In the genomic region with DNA sequence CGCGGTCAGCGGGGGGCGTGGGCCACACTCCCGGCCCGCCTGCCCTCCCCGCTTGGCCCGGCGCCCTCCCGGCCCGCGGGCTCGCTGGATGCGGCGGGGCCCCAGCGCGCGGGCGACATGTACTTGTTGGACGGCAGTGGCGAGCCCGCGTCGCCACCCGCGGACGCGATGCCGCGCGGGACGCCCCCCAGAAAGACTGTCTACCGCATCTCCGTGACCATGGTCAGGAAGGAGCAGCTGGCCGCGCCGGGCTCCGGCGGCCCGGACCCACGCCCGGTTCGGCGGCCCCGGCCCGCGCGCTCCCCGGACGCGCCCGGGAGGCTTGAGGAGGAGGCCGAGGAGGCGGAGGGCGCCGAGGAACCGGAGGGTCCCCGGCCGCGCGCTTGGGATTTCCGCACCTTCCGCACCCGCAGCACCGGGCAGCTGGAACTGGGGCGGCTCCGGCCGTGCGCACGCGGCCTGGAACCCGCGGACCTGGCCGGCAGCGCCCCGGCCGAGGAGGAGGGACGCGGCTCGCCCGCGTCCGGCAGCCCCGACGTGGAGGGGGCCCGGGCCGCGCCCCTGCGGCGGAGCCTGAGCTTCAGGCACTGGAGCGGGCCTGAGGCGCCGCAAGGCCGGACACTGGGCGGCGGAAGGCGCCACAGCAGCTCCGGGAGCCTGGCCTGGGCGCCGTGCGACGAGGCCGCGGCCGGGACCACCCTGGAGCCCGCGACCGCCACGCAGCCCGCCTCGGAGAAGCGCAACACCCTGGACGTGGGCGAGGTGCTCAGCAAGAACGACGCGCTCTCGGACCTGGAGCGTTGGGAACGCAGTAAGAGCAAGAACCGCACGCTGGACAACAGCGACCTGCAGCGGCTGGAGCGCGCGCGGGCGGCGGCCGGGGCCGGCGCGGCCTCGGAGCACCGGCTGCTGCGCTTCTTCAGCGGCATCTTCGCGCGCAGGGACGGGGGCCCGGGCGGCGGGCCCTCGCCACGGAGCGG, we compare ENCODE assay signal across 1 cellular context.
TF ChIP-seq lines count a peak whose summit lies in the region.

No MANE protein-coding gene starts in this region.

TF ChIP-seq in WTC11, 78 proteins besides CTCF, POLR2A, EP300 and RAD21 (continued from another document):
- TF ChIP-seq, protein P1, sequence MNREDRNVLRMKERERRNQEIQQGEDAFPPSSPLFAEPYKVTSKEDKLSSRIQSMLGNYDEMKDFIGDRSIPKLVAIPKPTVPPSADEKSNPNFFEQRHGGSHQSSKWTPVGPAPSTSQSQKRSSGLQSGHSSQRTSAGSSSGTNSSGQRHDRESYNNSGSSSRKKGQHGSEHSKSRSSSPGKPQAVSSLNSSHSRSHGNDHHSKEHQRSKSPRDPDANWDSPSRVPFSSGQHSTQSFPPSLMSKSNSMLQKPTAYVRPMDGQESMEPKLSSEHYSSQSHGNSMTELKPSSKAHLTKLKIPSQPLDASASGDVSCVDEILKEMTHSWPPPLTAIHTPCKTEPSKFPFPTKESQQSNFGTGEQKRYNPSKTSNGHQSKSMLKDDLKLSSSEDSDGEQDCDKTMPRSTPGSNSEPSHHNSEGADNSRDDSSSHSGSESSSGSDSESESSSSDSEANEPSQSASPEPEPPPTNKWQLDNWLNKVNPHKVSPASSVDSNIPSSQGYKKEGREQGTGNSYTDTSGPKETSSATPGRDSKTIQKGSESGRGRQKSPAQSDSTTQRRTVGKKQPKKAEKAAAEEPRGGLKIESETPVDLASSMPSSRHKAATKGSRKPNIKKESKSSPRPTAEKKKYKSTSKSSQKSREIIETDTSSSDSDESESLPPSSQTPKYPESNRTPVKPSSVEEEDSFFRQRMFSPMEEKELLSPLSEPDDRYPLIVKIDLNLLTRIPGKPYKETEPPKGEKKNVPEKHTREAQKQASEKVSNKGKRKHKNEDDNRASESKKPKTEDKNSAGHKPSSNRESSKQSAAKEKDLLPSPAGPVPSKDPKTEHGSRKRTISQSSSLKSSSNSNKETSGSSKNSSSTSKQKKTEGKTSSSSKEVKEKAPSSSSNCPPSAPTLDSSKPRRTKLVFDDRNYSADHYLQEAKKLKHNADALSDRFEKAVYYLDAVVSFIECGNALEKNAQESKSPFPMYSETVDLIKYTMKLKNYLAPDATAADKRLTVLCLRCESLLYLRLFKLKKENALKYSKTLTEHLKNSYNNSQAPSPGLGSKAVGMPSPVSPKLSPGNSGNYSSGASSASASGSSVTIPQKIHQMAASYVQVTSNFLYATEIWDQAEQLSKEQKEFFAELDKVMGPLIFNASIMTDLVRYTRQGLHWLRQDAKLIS (CRISPR knock-in tag; IDR thresholded peaks at IDR 0.05; ENCODE audit: borderline replicate concordance), result no peak
- TF ChIP-seq NFATC4 (CRISPR knock-in tag; IDR thresholded peaks at IDR 0.05) (no peak), GTF2I (CRISPR knock-in tag; conservative IDR thresholded peaks at IDR 0.05) (no peak), JUN (CRISPR knock-in tag; IDR thresholded peaks at IDR 0.05) (no peak), NR3C1 (CRISPR knock-in tag; conservative IDR thresholded peaks at IDR 0.05; ENCODE audit: low read depth) (no peak)
- TF ChIP-seq, protein P2, sequence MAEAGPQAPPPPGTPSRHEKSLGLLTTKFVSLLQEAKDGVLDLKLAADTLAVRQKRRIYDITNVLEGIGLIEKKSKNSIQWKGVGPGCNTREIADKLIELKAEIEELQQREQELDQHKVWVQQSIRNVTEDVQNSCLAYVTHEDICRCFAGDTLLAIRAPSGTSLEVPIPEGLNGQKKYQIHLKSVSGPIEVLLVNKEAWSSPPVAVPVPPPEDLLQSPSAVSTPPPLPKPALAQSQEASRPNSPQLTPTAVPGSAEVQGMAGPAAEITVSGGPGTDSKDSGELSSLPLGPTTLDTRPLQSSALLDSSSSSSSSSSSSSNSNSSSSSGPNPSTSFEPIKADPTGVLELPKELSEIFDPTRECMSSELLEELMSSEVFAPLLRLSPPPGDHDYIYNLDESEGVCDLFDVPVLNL (CRISPR knock-in tag; IDR thresholded peaks at IDR 0.05; ENCODE audit: borderline replicate concordance, low read depth), result no peak
- TF ChIP-seq, protein P3, sequence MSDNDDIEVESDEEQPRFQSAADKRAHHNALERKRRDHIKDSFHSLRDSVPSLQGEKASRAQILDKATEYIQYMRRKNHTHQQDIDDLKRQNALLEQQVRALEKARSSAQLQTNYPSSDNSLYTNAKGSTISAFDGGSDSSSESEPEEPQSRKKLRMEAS (CRISPR knock-in tag; IDR thresholded peaks at IDR 0.05), result peak; percentile 11; the same call in 1 of the 2 replicates
- TF ChIP-seq, protein P4, sequence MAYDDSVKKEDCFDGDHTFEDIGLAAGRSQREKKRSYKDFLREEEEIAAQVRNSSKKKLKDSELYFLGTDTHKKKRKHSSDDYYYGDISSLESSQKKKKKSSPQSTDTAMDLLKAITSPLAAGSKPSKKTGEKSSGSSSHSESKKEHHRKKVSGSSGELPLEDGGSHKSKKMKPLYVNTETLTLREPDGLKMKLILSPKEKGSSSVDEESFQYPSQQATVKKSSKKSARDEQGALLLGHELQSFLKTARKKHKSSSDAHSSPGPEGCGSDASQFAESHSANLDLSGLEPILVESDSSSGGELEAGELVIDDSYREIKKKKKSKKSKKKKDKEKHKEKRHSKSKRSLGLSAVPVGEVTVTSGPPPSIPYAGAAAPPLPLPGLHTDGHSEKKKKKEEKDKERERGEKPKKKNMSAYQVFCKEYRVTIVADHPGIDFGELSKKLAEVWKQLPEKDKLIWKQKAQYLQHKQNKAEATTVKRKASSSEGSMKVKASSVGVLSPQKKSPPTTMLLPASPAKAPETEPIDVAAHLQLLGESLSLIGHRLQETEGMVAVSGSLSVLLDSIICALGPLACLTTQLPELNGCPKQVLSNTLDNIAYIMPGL (CRISPR knock-in tag; IDR thresholded peaks at IDR 0.05), result peak; percentile 77
